ENCODE assay signal across 28 cellular contexts in genomic region chr22:44765571-44766285, GRCh38. TPM values are rescaled to one million over a fixed set of nuclear protein-coding genes. Genes with fewer than 3 reads are reported as not detected.
DNase-seq lines count a peak whose midpoint lies in the region; ATAC-seq, FAIRE-seq and TF ChIP-seq lines count a peak whose summit lies in the region.
"Had no signal": no experiment of that assay in that cellular context is flagged by ENCODE, and none has a peak within 500 bp of the region (broad histone marks: within the 10 kb centered on the region; RNA-seq: fewer than 3 reads in every experiment).

No MANE protein-coding gene starts in this region.

- no peak overlapping the region for H3K27ac ChIP-seq in endodermal cell (ENCODE audit: low read depth, low read length)
- no peak overlapping the region for H3K27ac ChIP-seq in neural progenitor cell
- no peak overlapping the region for H3K27ac ChIP-seq in HepG2 (ENCODE audit: extremely low read length, insufficient read depth, low read length)
- H3K27ac ChIP-seq: esophagus muscularis mucosa, gastroesophageal sphincter, neutrophil, psoas muscle, vagina had no signal

- in situ Hi-C loops in HepG2 (cut with HindIII; ENCODE audit: extremely low pct_ligation_motif_present, low pct_unique_long_range_greater_than_20kb), result no loop called here

- H2AFZ ChIP-seq in neural progenitor cell (replicated peaks) (no peak overlapping the region), HepG2 (ENCODE audit: low read length) (no peak overlapping the region)

- H3F3A ChIP-seq in neural progenitor cell (ENCODE audit: low read depth), result no peaks in the 10 kb centered on the region

- ATAC-seq in HepG2, result no peak
- ATAC-seq: activated CD8-positive, alpha-beta T cell treated with anti-CD3 and anti-CD28 coated beads, Interleukin-2, amount 10 ng/mL, durations not matched to agents 7 days and 5 days; effector memory CD8-positive, alpha-beta T cell; gastroesophageal sphincter; GM12878 had no signal

- H4K20me1 ChIP-seq in neural progenitor cell (ENCODE audit: low read depth) (no peaks in the 10 kb centered on the region), HepG2 (ENCODE audit: insufficient read depth, low read length) (no peaks in the 10 kb centered on the region)

- TF ChIP-seq POLR2A in HepG2 (IDR thresholded peaks at IDR 0.05; ENCODE audit: insufficient read depth in 1 of 2, low read depth in 2 of 2, low read length in 2 of 2), result no peak

- WGBS in endodermal cell (ENCODE audit: insufficient coverage in 1 of 2, insufficient read length in 1 of 2), 2 experiments, result 88 to 93% methylated on average over 9 to 23 of the region's 23 CpGs
- 10% methylated on average over 9 of the region's 23 CpGs for WGBS in HepG2 (ENCODE audit: low lambda C conversion rate)

- BruUV-seq in HepG2 (replicated peaks; lab: Mats Ljungman, UMichigan), result no TSS peak

- no peak for TF ChIP-seq RAD21 in HepG2 (CRISPR knock-in tag; IDR thresholded peaks at IDR 0.05)

- no peak for TF ChIP-seq CTCF in endodermal cell (conservative IDR thresholded peaks at IDR 0.05)
- TF ChIP-seq CTCF in neural progenitor cell (IDR thresholded peaks at IDR 0.05), result no peak
- no peak for TF ChIP-seq CTCF in glutamatergic neuron (IDR thresholded peaks at IDR 0.05; ENCODE audit: partially characterized antibody, unreplicated experiment)
- no peak for TF ChIP-seq CTCF in HepG2 (CRISPR knock-in tag; IDR thresholded peaks at IDR 0.05)

- TF ChIP-seq EP300 in HepG2 (IDR thresholded peaks at IDR 0.05; ENCODE audit: low read depth in 2 of 2, low read length in 2 of 2), result no peak
- no peak for TF ChIP-seq EP300 in HepG2 (CRISPR knock-in tag; IDR thresholded peaks at IDR 0.05; ENCODE audit: borderline replicate concordance)

- POLR2A ChIA-PET in HepG2 (lab: Yijun Ruan, JAX), result no interaction called here

- peak; percentile 40 for DNase-seq in AG20443 (ENCODE audit: low spot score)
- peak; percentile 56 for DNase-seq in NCI-H2196 (lab: John Stamatoyannopoulos, UW; ENCODE audit: unreplicated experiment)
- no peak for DNase-seq in endodermal cell
- no peak for DNase-seq in neural progenitor cell (ENCODE audit: low spot score)
- no peak for DNase-seq in NCI-H187 (lab: John Stamatoyannopoulos, UW)
- DNase-seq in glutamatergic neuron, result no peak
- DNase-seq in stimulated activated CD4-positive, alpha-beta T cell treated with anti-CD3 and anti-CD28 coated beads, Interleukin-4, amount 100 ng/mL, for 24 hours, result no peak
- no peak for DNase-seq in HepG2 (ENCODE audit: low spot score)
- DNase-seq: activated CD4-positive, CD25-positive, alpha-beta regulatory T cell treated with anti-CD3 and anti-CD28 coated beads, Interleukin-2, amount 50 U/mL, for 72 hours; activated CD8-positive, alpha-beta T cell treated with anti-CD3 and anti-CD28 coated beads, Interleukin-2, amount 10 ng/mL, durations not matched to agents 7 days and 5 days; activated T-cell treated with anti-CD3 and anti-CD28 coated beads for 4 hours; Calu3; effector memory CD8-positive, alpha-beta T cell; NCI-H1048; NCI-H1694 treated with DMSO at 0.1 percent for 48 hours; OCI-M1; SHP77 treated with DMSO at 0.1 percent for 48 hours had no signal

- H3K9me3 ChIP-seq in endodermal cell (ENCODE audit: control insufficient read depth, low read length) (no peaks in the 10 kb centered on the region), neural progenitor cell (ENCODE audit: low read depth) (no peaks in the 10 kb centered on the region), HepG2 (ENCODE audit: low read length) (no peaks in the 10 kb centered on the region)
- H3K9me3 ChIP-seq: esophagus muscularis mucosa, neutrophil, psoas muscle, vagina had no signal

- intact Hi-C loops in HepG2 (cut with micrococcal nuclease; ENCODE audit: unreplicated experiment), result no loop called here

- no peak for FAIRE-seq in HepG2 (lab: Jason Lieb, UNC)
- FAIRE-seq: colon, GM12878, islet of Langerhans had no signal

- no peaks in the 10 kb centered on the region for H3K27me3 Mint-ChIP-seq in endodermal cell (ENCODE audit: insufficient read depth)
- peaks cover 4% of the 10 kb centered on the region for H3K27me3 Mint-ChIP-seq in neural progenitor cell (ENCODE audit: insufficient read depth, low read depth)
- H3K27me3 Mint-ChIP-seq in glutamatergic neuron (ENCODE audit: unreplicated experiment), result peaks cover 5% of the 10 kb centered on the region

- H3K4me3 Mint-ChIP-seq in endodermal cell (no peak overlapping the region), neural progenitor cell (no peak overlapping the region), glutamatergic neuron (ENCODE audit: unreplicated experiment) (no peak overlapping the region)
- H3K4me3 Mint-ChIP-seq: activated CD8-positive, alpha-beta T cell treated with anti-CD3 and anti-CD28 coated beads, Interleukin-2, amount 10 ng/mL, durations not matched to agents 7 days and 5 days; effector memory CD8-positive, alpha-beta T cell had no signal

- H3K4me1 ChIP-seq in endodermal cell (ENCODE audit: control insufficient read depth, insufficient read depth, low read length) (no peaks in the 10 kb centered on the region), neural progenitor cell (peaks cover 5% of the 10 kb centered on the region), HepG2 (ENCODE audit: insufficient read depth, low read length) (no peaks in the 10 kb centered on the region)
- H3K4me1 ChIP-seq: esophagus muscularis mucosa, gastroesophageal sphincter, HAP-1, psoas muscle, vagina had no signal

- H3K4me1 Mint-ChIP-seq in endodermal cell (no peaks in the 10 kb centered on the region), neural progenitor cell (peaks cover 8% of the 10 kb centered on the region), glutamatergic neuron (ENCODE audit: low read depth, unreplicated experiment) (peaks cover 4% of the 10 kb centered on the region)

- CTCF ChIA-PET in HepG2 (lab: Yijun Ruan, JAX; ENCODE audit: low intra/inter-chr PET ratio, low total read pairs), result no interaction called here

- H3K9me3 Mint-ChIP-seq in endodermal cell (peaks cover 22% of the 10 kb centered on the region), neural progenitor cell (peaks cover 4% of the 10 kb centered on the region), glutamatergic neuron (ENCODE audit: unreplicated experiment) (peaks cover 10% of the 10 kb centered on the region)

- peaks cover 43% of the 10 kb centered on the region for H3K36me3 Mint-ChIP-seq in endodermal cell (ENCODE audit: low read depth)
- H3K36me3 Mint-ChIP-seq in neural progenitor cell, result no peaks in the 10 kb centered on the region
- H3K36me3 Mint-ChIP-seq in glutamatergic neuron (ENCODE audit: unreplicated experiment), result no peaks in the 10 kb centered on the region

- H3K36me3 ChIP-seq in endodermal cell (ENCODE audit: control insufficient read depth, insufficient read depth, low read length) (no peaks in the 10 kb centered on the region), neural progenitor cell (no peaks in the 10 kb centered on the region), HepG2 (replicated peaks in 1 of 2; ENCODE audit: control insufficient read depth in 1 of 2, insufficient read depth in 2 of 2, low read length in 2 of 2) (no peaks in the 10 kb centered on the region)
- H3K36me3 ChIP-seq: esophagus muscularis mucosa, gastroesophageal sphincter, HAP-1, neutrophil, vagina had no signal

- H3K9ac ChIP-seq in endodermal cell (ENCODE audit: extremely low read depth, low read length, poor library complexity, severe bottlenecking), result no peak overlapping the region
- H3K9ac ChIP-seq in neural progenitor cell, result no peak overlapping the region
- no peak overlapping the region for H3K9ac ChIP-seq in HepG2 (ENCODE audit: insufficient read depth, low read depth, low read length)

- H3K4me2 ChIP-seq in neural progenitor cell, result no peak overlapping the region
- no peak overlapping the region for H3K4me2 ChIP-seq in HepG2 (ENCODE audit: low read depth, low read length)

- H3K79me2 ChIP-seq in neural progenitor cell (ENCODE audit: low read depth) (no peaks in the 10 kb centered on the region), HepG2 (ENCODE audit: insufficient read depth, low read length) (no peaks in the 10 kb centered on the region)

- H3K27me3 ChIP-seq in endodermal cell (ENCODE audit: control insufficient read depth, insufficient read depth, low read length, poor library complexity, severe bottlenecking), result no peaks in the 10 kb centered on the region
- H3K27me3 ChIP-seq in neural progenitor cell, result no peaks in the 10 kb centered on the region
- peaks cover 5 to 26% of the 10 kb centered on the region in 2 experiments; a peak in 3 of 5 replicates for H3K27me3 ChIP-seq in HepG2 (ENCODE audit: control insufficient read depth in 1 of 2, insufficient read depth in 2 of 2, low read length in 2 of 2)
- H3K27me3 ChIP-seq: vagina had no signal

- H3K27ac Mint-ChIP-seq in endodermal cell (peak overlapping the region; percentile 31), neural progenitor cell (peak overlapping the region; percentile 89), glutamatergic neuron (ENCODE audit: unreplicated experiment) (no peak overlapping the region)
- H3K27ac Mint-ChIP-seq: activated CD8-positive, alpha-beta T cell treated with anti-CD3 and anti-CD28 coated beads, Interleukin-2, amount 10 ng/mL, durations not matched to agents 7 days and 5 days; effector memory CD8-positive, alpha-beta T cell had no signal

- H3K4me3 ChIP-seq in endodermal cell (ENCODE audit: low read length) (no peak overlapping the region), neural progenitor cell (no peak overlapping the region), HepG2 (replicated peaks in 1 of 3; ENCODE audit: insufficient read depth in 1 of 3, low read depth in 2 of 3, low read length in 3 of 3) (no peak overlapping the region)
- H3K4me3 ChIP-seq: esophagus muscularis mucosa, gastroesophageal sphincter, GM12878, HAP-1, lung, psoas muscle, vagina had no signal

RNA-seq across cellular contexts. Expression of gene ARHGAP8, which starts 13.4 kb away (rescaled TPM):
- total RNA-seq in endodermal cell (10 to 100 TPM; 45.2 to 51.3 TPM), neural progenitor cell (ENCODE audit: low replicate concordance) (3.0 and 8.9 TPM in 2 replicates), glutamatergic neuron (ENCODE audit: unreplicated experiment) (0.59 TPM), HepG2 (2016; rRNA removed; fragmentation: Illumina TruSeq; extraction: Trizol) (0.07 and 0.17 TPM in 2 replicates)
- polyA plus RNA-seq in endodermal cell (2013, experiment 1 of 2), result 9.3 TPM
- 4.3 TPM for polyA plus RNA-seq in endodermal cell (2013, experiment 2 of 2)
- 0.20 TPM in 1 of 2 replicates, not detected in the other for total RNA-seq in HepG2 (2016; cell fraction: cytosol; rRNA removed; fragmentation: Illumina TruSeq; extraction: Trizol; ENCODE audit: low read depth)
- total RNA-seq in HepG2 (2016; cell fraction: insoluble cytoplasmic fraction; rRNA removed; fragmentation: Illumina TruSeq; extraction: Trizol), result 0.11 TPM in 1 of 2 replicates, not detected in the other
- 0.25 and 0.45 TPM in 2 replicates for total RNA-seq in HepG2 (2016; cell fraction: membrane; rRNA removed; fragmentation: Illumina TruSeq; extraction: Trizol)
- total RNA-seq in HepG2 (2016; cell fraction: nucleus; rRNA removed; fragmentation: Illumina TruSeq; extraction: Trizol), result not detected in 2 replicates
- polyA plus RNA-seq in HepG2 (2011; rRNA removed), result 0.72 TPM in 1 of 2 replicates, not detected in the other
- 0.05 TPM in 1 of 2 replicates, not detected in the other for polyA plus RNA-seq in HepG2 (2011; cell fraction: cytosol; rRNA removed)
- polyA plus RNA-seq in HepG2 (2011; cell fraction: nucleus; rRNA removed), result 0.09 TPM in 1 of 2 replicates, not detected in the other
- not detected in 2 replicates for polyA plus RNA-seq in HepG2 (2012)
- polyA plus RNA-seq in HepG2 (2016; cell fraction: cytosol; fragmentation: Illumina TruSeq; extraction: Trizol; ENCODE audit: low read depth), result 0.15 TPM in 1 of 2 replicates, not detected in the other
- 0.32 TPM in 1 of 2 replicates, not detected in the other for polyA plus RNA-seq in HepG2 (2016; cell fraction: insoluble cytoplasmic fraction; fragmentation: Illumina TruSeq; extraction: Trizol; ENCODE audit: low read depth)
- 0.06 TPM in 1 of 2 replicates, not detected in the other for polyA plus RNA-seq in HepG2 (2016; cell fraction: membrane; fragmentation: Illumina TruSeq; extraction: Trizol; ENCODE audit: low read depth)
- not detected in 2 replicates for polyA plus RNA-seq in HepG2 (2016; cell fraction: nucleus; fragmentation: Illumina TruSeq; extraction: Trizol; ENCODE audit: insufficient read depth, low read depth)
- polyA minus RNA-seq in HepG2 (2011; rRNA and poly(A)+ RNA removed; ENCODE audit: low replicate concordance), result 0.08 and 0.91 TPM in 2 replicates
- not detected in 2 replicates for polyA minus RNA-seq in HepG2 (2011; cell fraction: cytosol; rRNA and poly(A)+ RNA removed)
- polyA minus RNA-seq in HepG2 (2011; cell fraction: nucleus; rRNA and poly(A)+ RNA removed), result not detected in 2 replicates
- total RNA-seq: A673, GM12878 had no signal
- polyA plus RNA-seq: psoas muscle had no signal

Comparison
In these comparisons a context has a peak if more than half of its experiments do, and no peak if none do; other contexts are left out.
1. DNase-seq: peak in AG20443 (single experiment) and NCI-H2196 (single experiment); none in endodermal cell (single experiment), neural progenitor cell (single experiment), NCI-H187 (0 of 2), glutamatergic neuron (single experiment), stimulated activated CD4-positive, alpha-beta T cell treated with anti-CD3 and anti-CD28 coated beads, Interleukin-4, amount 100 ng/mL, for 24 hours (single experiment) and HepG2 (single experiment).